Comparison of ENCODE assay signal across 1 cellular context in the genomic region with DNA sequence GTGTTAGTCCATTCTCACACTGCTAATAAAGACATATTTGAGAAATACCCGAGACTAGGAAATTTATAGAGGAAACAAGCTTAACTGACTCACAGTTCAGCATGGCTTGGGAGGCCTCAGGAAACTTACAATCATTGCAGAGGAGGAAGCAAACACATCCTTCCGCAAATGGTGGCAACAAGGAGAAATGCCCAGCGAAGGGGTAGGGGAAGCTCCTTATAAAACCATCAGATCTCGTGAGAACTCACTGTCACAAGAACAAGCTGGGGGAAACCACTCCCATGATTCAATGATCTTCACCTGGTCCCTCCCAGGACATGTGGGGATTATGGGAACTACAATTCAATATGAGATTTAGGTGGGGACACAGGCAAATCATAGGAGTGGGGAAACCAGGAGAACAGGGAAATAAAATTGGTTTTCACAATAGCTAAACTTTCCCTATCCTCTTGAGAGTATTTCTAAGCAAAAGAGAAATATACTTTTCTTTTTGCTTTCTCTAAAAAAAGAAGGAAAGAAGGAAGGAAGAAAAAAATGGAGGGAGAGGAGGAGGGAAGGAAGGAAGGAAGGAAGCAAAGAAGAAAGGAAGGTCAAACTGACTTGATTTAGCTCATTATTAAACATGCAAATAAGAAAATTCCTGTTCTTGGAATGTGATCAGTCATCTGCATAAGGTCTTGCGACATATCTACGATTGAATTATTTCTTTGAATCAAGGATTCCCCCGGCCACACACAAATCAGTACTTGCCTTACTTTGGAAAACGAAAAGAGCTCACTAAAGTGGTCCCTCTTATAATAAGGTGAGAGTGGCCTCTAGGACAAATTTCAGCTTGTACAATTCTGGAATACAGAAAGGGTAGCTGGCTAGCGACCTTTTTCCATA.
TF ChIP-seq lines count a peak whose summit lies in the region.

No MANE protein-coding gene starts in this region.

TF ChIP-seq in GM23338, 12 proteins besides CTCF, POLR2A, EP300 and RAD21 (continued from another document):
- no peak for TF ChIP-seq NANOG (IDR thresholded peaks at IDR 0.05; ENCODE audit: borderline replicate concordance)
- TF ChIP-seq CREB1 (CRISPR knock-in tag; IDR thresholded peaks at IDR 0.05; ENCODE audit: low read depth) = no peak
- TF ChIP-seq STAT1 (IDR thresholded peaks at IDR 0.05; ENCODE audit: unreplicated experiment) = no peak
- no peak for TF ChIP-seq ZNF331 (CRISPR knock-in tag; IDR thresholded peaks at IDR 0.05; ENCODE audit: low read depth)
- TF ChIP-seq ZNF114 (CRISPR knock-in tag; IDR thresholded peaks at IDR 0.05) = no peak
